ENCODE assay signal across 8 cellular contexts in the genomic region with DNA sequence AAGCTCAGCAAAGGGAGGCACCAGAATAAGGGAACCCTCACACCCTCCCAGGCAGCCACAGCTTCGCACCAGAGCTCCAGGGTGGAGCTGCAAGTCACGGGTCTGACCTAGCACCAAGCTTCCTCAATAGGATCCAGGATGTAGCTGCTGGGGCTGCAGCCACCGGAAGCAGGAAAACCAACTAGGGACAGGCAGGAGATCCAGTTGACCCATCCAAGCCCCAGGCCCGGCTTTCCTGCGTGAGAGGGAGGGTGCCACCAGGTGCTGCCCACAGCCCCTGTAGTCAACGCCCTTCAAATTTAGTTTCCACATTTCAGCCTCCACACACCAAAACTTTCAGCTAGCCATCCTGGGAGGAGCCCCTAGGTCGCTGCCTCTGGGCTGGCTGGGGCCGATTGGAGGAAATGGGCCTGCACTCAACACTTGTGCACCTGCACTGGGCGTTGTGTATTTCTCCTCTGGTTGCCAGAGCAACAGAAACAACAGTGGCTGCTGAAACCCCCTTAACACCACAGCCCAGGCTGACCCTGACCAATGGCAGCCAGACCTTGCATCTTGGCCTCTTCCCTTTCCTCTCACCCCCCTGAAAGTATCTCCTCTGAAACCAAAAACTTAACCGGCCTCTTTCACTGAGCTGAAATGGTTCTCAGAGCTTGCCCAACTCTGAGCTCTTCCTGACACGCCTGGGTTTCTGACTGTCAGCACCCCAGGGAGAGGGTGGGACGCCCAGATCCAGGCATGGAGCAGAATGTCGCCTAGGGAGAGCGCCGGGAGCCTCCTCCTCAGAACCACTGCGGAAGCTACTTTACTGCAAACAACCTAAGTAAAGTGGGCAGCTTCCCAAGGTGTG.
DNase-seq lines count a peak whose midpoint lies in the region; ATAC-seq, FAIRE-seq and TF ChIP-seq lines count a peak whose summit lies in the region.

No MANE protein-coding gene starts in this region.

- no peaks in the 10 kb centered on the region for H3K36me3 ChIP-seq in DOHH2 (ENCODE audit: control insufficient read depth, low read length)
- no peaks in the 10 kb centered on the region for H3K36me3 ChIP-seq in kidney (ENCODE audit: control insufficient read depth in 1 of 2, insufficient read depth in 2 of 2, low read length in 2 of 2)
- no peaks in the 10 kb centered on the region for H3K36me3 ChIP-seq in transverse colon
- H3K36me3 ChIP-seq in smooth muscle cell (ENCODE audit: low read depth) = no peaks in the 10 kb centered on the region

- WGBS in transverse colon (ENCODE audit: low coverage in 1 of 2), 2 donors = 62% methylated on average over 16 of the region's 16 CpGs; no CpG with 5 or more reads in 1 of the 2 donors
- WGBS in smooth muscle cell (ENCODE audit: low lambda C conversion rate) = 94% methylated on average over 16 of the region's 16 CpGs

- H3K79me2 ChIP-seq in DOHH2 (ENCODE audit: control insufficient read depth, low read length) (no peaks in the 10 kb centered on the region), smooth muscle cell (ENCODE audit: low read depth) (no peaks in the 10 kb centered on the region)

- intact Hi-C loops in kidney (cut with DNase I) = no loop called here
- intact Hi-C loops in transverse colon (cut with DNase I; ENCODE audit: low total_unique reads) = loop anchor here (5.0 kb wide), 1 partner anchor 92 kb away; no protein-coding TSS in a partner anchor

- H3K4me3 ChIP-seq in DOHH2 (ENCODE audit: low read length) (no peak overlapping the region), kidney (ENCODE audit: low read length in 2 of 2) (no peak overlapping the region), transverse colon (no peak overlapping the region), smooth muscle cell (no peak overlapping the region)

- H4K20me1 ChIP-seq in DOHH2 (ENCODE audit: control insufficient read depth, insufficient read depth, low read depth, low read length) (no peaks in the 10 kb centered on the region), smooth muscle cell (ENCODE audit: low read depth) (no peaks in the 10 kb centered on the region)

- H3K27me3 ChIP-seq in DOHH2 (ENCODE audit: control insufficient read depth, low read length) = no peaks in the 10 kb centered on the region
- H3K27me3 ChIP-seq in transverse colon = no peaks in the 10 kb centered on the region
- no peaks in the 10 kb centered on the region for H3K27me3 ChIP-seq in smooth muscle cell (ENCODE audit: low read depth)

- no peak for FAIRE-seq in kidney (lab: Jason Lieb, UNC)

- peaks cover 15% of the 10 kb centered on the region for H3K4me1 ChIP-seq in DOHH2 (ENCODE audit: control insufficient read depth, low read length)
- H3K4me1 ChIP-seq in kidney (ENCODE audit: control insufficient read depth in 1 of 2, insufficient read depth in 1 of 2, low read depth in 1 of 2, low read length in 2 of 2) = peaks cover 0 to 2% of the 10 kb centered on the region in 2 donors
- peaks cover 0 to 15% (median 3%) of the 10 kb centered on the region in 4 donors for H3K4me1 ChIP-seq in transverse colon
- peaks cover 12% of the 10 kb centered on the region for H3K4me1 ChIP-seq in smooth muscle cell (ENCODE audit: low read depth)

- peaks cover 4% of the 10 kb centered on the region; the same call in 1 of the 2 replicates for H3K9me3 ChIP-seq in DOHH2 (ENCODE audit: control insufficient read depth, insufficient read depth, low read length)
- no peaks in the 10 kb centered on the region for H3K9me3 ChIP-seq in kidney (ENCODE audit: control insufficient read depth in 1 of 2, low read length in 2 of 2)
- no peaks in the 10 kb centered on the region for H3K9me3 ChIP-seq in transverse colon
- no peaks in the 10 kb centered on the region for H3K9me3 ChIP-seq in smooth muscle cell (replicated peaks; ENCODE audit: low read depth)

- H3K4me2 ChIP-seq in DOHH2 (ENCODE audit: low read length) (peak overlapping the region; percentile 29), smooth muscle cell (no peak overlapping the region)

- H3K9ac ChIP-seq in kidney (ENCODE audit: low read length in 2 of 2) (no peak overlapping the region), smooth muscle cell (ENCODE audit: low read depth) (no peak overlapping the region)

- H3K9me2 ChIP-seq in DOHH2 (replicated peaks; ENCODE audit: control insufficient read depth, low read length) = no peaks in the 10 kb centered on the region

- no peak overlapping the region for H3K27ac ChIP-seq in DOHH2 (ENCODE audit: low read depth, low read length)
- no peak overlapping the region for H3K27ac ChIP-seq in kidney (ENCODE audit: low read depth in 2 of 2, low read length in 2 of 2)
- H3K27ac ChIP-seq in transverse colon = peak overlapping the region; percentile 39 to 50 (median 43)
- H3K27ac ChIP-seq in smooth muscle cell (ENCODE audit: low read depth) = no peak overlapping the region

- H3F3A ChIP-seq in DOHH2 (ENCODE audit: control insufficient read depth, insufficient read depth) = no peaks in the 10 kb centered on the region
- H3F3A ChIP-seq in smooth muscle cell (ENCODE audit: low read depth) = no peaks in the 10 kb centered on the region

- no peak for TF ChIP-seq EP300 in transverse colon (IDR thresholded peaks at IDR 0.05; ENCODE audit: low read depth)

- peak; percentile 60 for DNase-seq in activated CD8-positive, alpha-beta memory T cell treated with anti-CD3 and anti-CD28 coated beads, Interleukin-2, amount 50 U/mL, for 48 hours
- DNase-seq in kidney (peak; percentile 76), transverse colon (peak; percentile 78), smooth muscle cell (lab: John Stamatoyannopoulos, UW; ENCODE audit: unreplicated experiment) (no peak), NCI-H82 (lab: John Stamatoyannopoulos, UW) (no peak)

- in situ Hi-C loops in transverse colon (cut with MboI; ENCODE audit: low pct_ligation_motif_present in 1 of 4, low pct_unique_long_range_greater_than_20kb in 1 of 4, low sequenced_read_pairs in 3 of 4) = no loop called here

- ATAC-seq in GM19463 (IDR thresholded peaks at IDR 0.05; ENCODE audit: unreplicated experiment) (peak; percentile 99), HG03460 (IDR thresholded peaks at IDR 0.05; ENCODE audit: unreplicated experiment) (peak; percentile 99)

- TF ChIP-seq CTCF in DOHH2 (IDR thresholded peaks at IDR 0.05; ENCODE audit: low read depth, low read length, poor library complexity, severe bottlenecking) (no peak), kidney (IDR thresholded peaks at IDR 0.05; ENCODE audit: borderline replicate concordance, extremely low read depth, insufficient read depth) (no peak), transverse colon (IDR thresholded peaks at IDR 0.05) (no peak), smooth muscle cell (IDR thresholded peaks at IDR 0.05; ENCODE audit: borderline replicate concordance, insufficient read depth, poor library complexity, severe bottlenecking) (no peak)

- no peak for TF ChIP-seq POLR2A in transverse colon (IDR thresholded peaks at IDR 0.05)

- no peak overlapping the region for H2AFZ ChIP-seq in smooth muscle cell (ENCODE audit: low read depth)

Comparison
In these comparisons a context has a peak if more than half of its experiments do, and no peak if none do; other contexts are left out.
1. H3K27ac ChIP-seq: peak in transverse colon (4 of 4); none in DOHH2 (single experiment), kidney (0 of 2) and smooth muscle cell (single experiment).
2. DNase-seq: peak in activated CD8-positive, alpha-beta memory T cell treated with anti-CD3 and anti-CD28 coated beads, Interleukin-2, amount 50 U/mL, for 48 hours (single experiment), kidney (single experiment) and transverse colon (single experiment); none in smooth muscle cell (single experiment) and NCI-H82 (single experiment).